In genomic region chr9:91966503-91966902, GRCh38 we compare ENCODE assay signal across 24 cellular contexts. TPM values are rescaled to one million over a fixed set of nuclear protein-coding genes. Genes with fewer than 3 reads are reported as not detected.
"Had no signal": no experiment of that assay in that cellular context is flagged by ENCODE, and none has a peak within 500 bp of the region (broad histone marks: within the 10 kb centered on the region; RNA-seq: fewer than 3 reads in every experiment).

No MANE protein-coding gene starts in this region.

- H3K36me3 Mint-ChIP-seq: activated naive CD4-positive, alpha-beta T cell treated with anti-CD3 and anti-CD28 coated beads, Interleukin-2, amount 50 U/mL, for 24 hours; naive B cell; stimulated activated effector memory CD8-positive, alpha-beta T cell treated with anti-CD3 and anti-CD28 coated beads, Interleukin-12 subunit alpha, Interleukin-12 subunit beta, amount 100 ng/mL, for 72 hours had no signal

- H3K4me1 ChIP-seq: left ventricle myocardium inferior, pancreas, right lobe of liver, stomach, vagina had no signal

- ATAC-seq: activated T-cell treated with anti-CD3 and anti-CD28 coated beads, Interleukin-2, amount 50 U/mL, for 72 hours; mucosa of descending colon; pancreas; right lobe of liver; stimulated activated effector memory CD8-positive, alpha-beta T cell treated with anti-CD3 and anti-CD28 coated beads, Interleukin-12 subunit alpha, Interleukin-12 subunit beta, amount 100 ng/mL, for 72 hours had no signal

- H3K36me3 ChIP-seq: cardiac muscle cell, left ventricle myocardium inferior, pancreas, right lobe of liver, stomach, vagina, WERI-Rb-1 had no signal

- DNase-seq: activated CD4-positive, alpha-beta T cell treated with anti-CD3 and anti-CD28 coated beads for 1 hour; activated effector memory CD4-positive, alpha-beta T cell treated with anti-CD3 and anti-CD28 coated beads, Interleukin-2, amount 50 U/mL, for 16 hours; activated T-cell treated with anti-CD3 and anti-CD28 coated beads, Interleukin-2, amount 50 U/mL, for 72 hours; dermis blood vessel endothelial cell; effector memory CD4-positive, alpha-beta T cell; foreskin melanocyte; glutamatergic neuron; left ventricle myocardium inferior; mucosa of descending colon; naive B cell; pancreas; right lobe of liver; stimulated activated CD4-positive, alpha-beta T cell treated with anti-CD3 and anti-CD28 coated beads, Interleukin-4, amount 100 ng/mL, for 24 hours; stomach; T-helper 2 cell; trophoblast cell; WERI-Rb-1 had no signal

- H3K4me2 ChIP-seq: smooth muscle cell had no signal

- H3K27ac ChIP-seq: cardiac muscle cell, left ventricle myocardium inferior, pancreas, right lobe of liver, stomach, vagina, WERI-Rb-1 had no signal

- H3K27ac Mint-ChIP-seq: activated naive CD4-positive, alpha-beta T cell treated with anti-CD3 and anti-CD28 coated beads, Interleukin-2, amount 50 U/mL, for 24 hours; activated T-cell treated with anti-CD3 and anti-CD28 coated beads, Interleukin-2, amount 50 U/mL, for 72 hours; naive B cell; stimulated activated effector memory CD8-positive, alpha-beta T cell treated with anti-CD3 and anti-CD28 coated beads, Interleukin-12 subunit alpha, Interleukin-12 subunit beta, amount 100 ng/mL, for 72 hours had no signal

- FAIRE-seq: pancreas had no signal

- H3K4me3 Mint-ChIP-seq: activated naive CD4-positive, alpha-beta T cell treated with anti-CD3 and anti-CD28 coated beads, Interleukin-2, amount 50 U/mL, for 24 hours; activated T-cell treated with anti-CD3 and anti-CD28 coated beads, Interleukin-2, amount 50 U/mL, for 72 hours; stimulated activated effector memory CD8-positive, alpha-beta T cell treated with anti-CD3 and anti-CD28 coated beads, Interleukin-12 subunit alpha, Interleukin-12 subunit beta, amount 100 ng/mL, for 72 hours had no signal

- H3K4me3 ChIP-seq: cardiac muscle cell, left ventricle myocardium inferior, mucosa of descending colon, pancreas, right lobe of liver, smooth muscle cell, stomach, vagina had no signal

- H3K9me3 Mint-ChIP-seq: activated naive CD4-positive, alpha-beta T cell treated with anti-CD3 and anti-CD28 coated beads, Interleukin-2, amount 50 U/mL, for 24 hours; activated T-cell treated with anti-CD3 and anti-CD28 coated beads, Interleukin-2, amount 50 U/mL, for 72 hours; stimulated activated effector memory CD8-positive, alpha-beta T cell treated with anti-CD3 and anti-CD28 coated beads, Interleukin-12 subunit alpha, Interleukin-12 subunit beta, amount 100 ng/mL, for 72 hours had no signal

- H3K4me1 Mint-ChIP-seq: activated naive CD4-positive, alpha-beta T cell treated with anti-CD3 and anti-CD28 coated beads, Interleukin-2, amount 50 U/mL, for 24 hours; naive B cell; stimulated activated effector memory CD8-positive, alpha-beta T cell treated with anti-CD3 and anti-CD28 coated beads, Interleukin-12 subunit alpha, Interleukin-12 subunit beta, amount 100 ng/mL, for 72 hours had no signal

- H3K9me3 ChIP-seq: mucosa of descending colon, pancreas, right lobe of liver, vagina had no signal

- H3K27me3 ChIP-seq: pancreas, right lobe of liver, stomach, vagina had no signal

RNA-seq across cellular contexts. Expression of gene ROR2, which starts 16.5 kb away (rescaled TPM):
- total RNA-seq: activated CD8-positive, alpha-beta memory T cell treated with anti-CD3 and anti-CD28 coated beads for 36 hours; pulmonary artery endothelial cell had no signal
